ENCODE assay signal across 14 cellular contexts in genomic region chr10:43384252-43385221, GRCh38. TPM values are rescaled to one million over a fixed set of nuclear protein-coding genes. Genes with fewer than 3 reads are reported as not detected.
DNase-seq lines count a peak whose midpoint lies in the region; ATAC-seq, FAIRE-seq and TF ChIP-seq lines count a peak whose summit lies in the region.
"Had no signal": no experiment of that assay in that cellular context is flagged by ENCODE, and none has a peak within 500 bp of the region (broad histone marks: within the 10 kb centered on the region; RNA-seq: fewer than 3 reads in every experiment).

No MANE protein-coding gene starts in this region.

- POLR2A ChIA-PET in A549 (lab: Yijun Ruan, JAX): interaction anchor here (0.6 to 0.8 kb wide), 2 partner anchors 9 to 12 kb away, joined by 4 to 5 read pairs; no protein-coding TSS in a partner anchor

- TF ChIP-seq CTCF in A549 (IDR thresholded peaks at IDR 0.05) (no peak), lower leg skin (IDR thresholded peaks at IDR 0.05) (no peak)

- H3K9me3 ChIP-seq in A549: no peaks in the 10 kb centered on the region

- intact Hi-C loops in lower leg skin (cut with DNase I; ENCODE audit: low total_unique reads): no loop called here

- no peak overlapping the region for H3K4me3 ChIP-seq in A549
- H3K4me3 ChIP-seq in lower leg skin (ENCODE audit: low read depth, poor library complexity, severe bottlenecking): no peak overlapping the region

- TF ChIP-seq RAD21 in A549 (conservative IDR thresholded peaks at IDR 0.05 in 1 of 2, IDR thresholded peaks at IDR 0.05 in 1 of 2): no peak

- TF ChIP-seq POLR2A in A549 (IDR thresholded peaks at IDR 0.05; ENCODE audit: low read length) (no peak), GM12892 (IDR thresholded peaks at IDR 0.05; ENCODE audit: low read depth, low read length) (peak; percentile 78), lower leg skin (IDR thresholded peaks at IDR 0.05) (no peak)

- H3K27me3 Mint-ChIP-seq in activated T-cell treated with anti-CD3 and anti-CD28 coated beads, Interleukin-2, amount 50 U/mL, for 72 hours (ENCODE audit: low read depth): no peaks in the 10 kb centered on the region
- peaks cover 0 to 3% (median 0%) of the 10 kb centered on the region in 3 donors for H3K27me3 Mint-ChIP-seq in immature natural killer cell (ENCODE audit: low read depth in 3 of 3)

- H3K36me3 Mint-ChIP-seq in activated T-cell treated with anti-CD3 and anti-CD28 coated beads, Interleukin-2, amount 50 U/mL, for 72 hours (ENCODE audit: insufficient read depth in 2 of 2): peaks cover 14 to 27% of the 10 kb centered on the region in 2 donors
- peaks cover 10 to 28% (median 22%) of the 10 kb centered on the region in 3 donors for H3K36me3 Mint-ChIP-seq in immature natural killer cell

- peak; percentile 12 to 39; a peak in 3 of 6 replicates for ATAC-seq in A549
- no peak for ATAC-seq in activated T-cell treated with anti-CD3 and anti-CD28 coated beads, Interleukin-2, amount 50 U/mL, for 72 hours (replicated peaks in 1 of 2)
- ATAC-seq in GM21825 (IDR thresholded peaks at IDR 0.05; ENCODE audit: unreplicated experiment): no peak

- TF ChIP-seq EP300 in A549 (IDR thresholded peaks at IDR 0.05): no peak

- H3K27ac ChIP-seq in A549: peak overlapping the region; percentile 50 to 71; a peak in 4 of 6 replicates

- H3K27ac Mint-ChIP-seq in activated T-cell treated with anti-CD3 and anti-CD28 coated beads, Interleukin-2, amount 50 U/mL, for 72 hours: peak overlapping the region; percentile 47
- H3K27ac Mint-ChIP-seq in immature natural killer cell: peak overlapping the region; percentile 34 to 82 (median 60)

- 79% methylated on average over 9 of the region's 10 CpGs for WGBS in A549 (ENCODE audit: missing lambda C conversion rate)
- 85% methylated on average over 10 of the region's 10 CpGs for WGBS in lower leg skin, 2 donors

- H3K4me2 ChIP-seq in A549: peak overlapping the region; percentile 62; the same call in 1 of the 3 replicates

- FAIRE-seq in A549 (lab: Jason Lieb, UNC) (no peak), GM12892 (lab: Jason Lieb, UNC) (no peak)
- FAIRE-seq: GM18507, TTC549 had no signal

- peak in 1 of 2 experiments; percentile 21 for DNase-seq in A549 (ENCODE audit: low read depth in 1 of 2, low spot score in 1 of 2)
- no peak for DNase-seq in GM12892 (ENCODE audit: insufficient read length)
- DNase-seq in activated T-cell treated with anti-CD3 and anti-CD28 coated beads, Interleukin-2, amount 50 U/mL, for 72 hours: no peak
- DNase-seq in immature natural killer cell: no peak
- DNase-seq in NCI-H146 treated with DMSO at 0.1 percent for 48 hours (lab: John Stamatoyannopoulos, UW; ENCODE audit: unreplicated experiment): no peak
- DNase-seq in stimulated activated CD4-positive, alpha-beta T cell treated with anti-CD3 and anti-CD28 coated beads, Interleukin-2, amount 100 ng/mL, for 48 hours: no peak
- DNase-seq in lower leg skin (ENCODE audit: low spot score in 2 of 2): no peak
- DNase-seq: MV-4-11 had no signal

- peaks cover 43% of the 10 kb centered on the region for H3K4me1 Mint-ChIP-seq in activated T-cell treated with anti-CD3 and anti-CD28 coated beads, Interleukin-2, amount 50 U/mL, for 72 hours (ENCODE audit: low read depth)
- H3K4me1 Mint-ChIP-seq in immature natural killer cell: peaks cover 28 to 45% of the 10 kb centered on the region in 2 donors

- H3K9me3 Mint-ChIP-seq in activated T-cell treated with anti-CD3 and anti-CD28 coated beads, Interleukin-2, amount 50 U/mL, for 72 hours: no peaks in the 10 kb centered on the region
- no peaks in the 10 kb centered on the region for H3K9me3 Mint-ChIP-seq in immature natural killer cell

- no peak overlapping the region for H3K4me3 Mint-ChIP-seq in activated T-cell treated with anti-CD3 and anti-CD28 coated beads, Interleukin-2, amount 50 U/mL, for 72 hours
- no peak overlapping the region for H3K4me3 Mint-ChIP-seq in immature natural killer cell

- CTCF ChIA-PET in A549 (lab: Yijun Ruan, JAX): interaction anchor here (1.2 kb wide), 1 partner anchor 19 kb away, joined by 4 read pairs; no protein-coding TSS in a partner anchor

- H3K4me1 ChIP-seq in A549: peaks cover 28% of the 10 kb centered on the region

TF ChIP-seq in A549, 52 proteins besides CTCF, POLR2A, EP300 and RAD21 (continues in another document):
- TF ChIP-seq CHD4 (IDR thresholded peaks at IDR 0.05; ENCODE audit: borderline replicate concordance) (no peak), EHMT2 (IDR thresholded peaks at IDR 0.05; ENCODE audit: low read depth) (no peak), FOSB (CRISPR knock-in tag; IDR thresholded peaks at IDR 0.05) (peak; percentile 88), E2F6 (IDR thresholded peaks at IDR 0.05; ENCODE audit: borderline replicate concordance, low read depth) (no peak), ZSCAN20 (CRISPR knock-in tag; IDR thresholded peaks at IDR 0.05) (no peak), RARB (CRISPR knock-in tag; IDR thresholded peaks at IDR 0.05) (peak; percentile 36), POLR2AphosphoS2 (conservative IDR thresholded peaks at IDR 0.05; ENCODE audit: low read length) (0 out of 2 replicates have a peak, but pooled peaks have one; percentile 72), BCL3 (IDR thresholded peaks at IDR 0.05) (0 out of 3 replicates have a peak, but pooled peaks have one; percentile 51), KDM5A (IDR thresholded peaks at IDR 0.05) (no peak)

RNA-seq across cellular contexts. Expression of gene FXYD4, which starts 13.1 kb away (rescaled TPM):
- not detected in 2 replicates for polyA plus RNA-seq in A549 (2011; rRNA removed)
- polyA plus RNA-seq in A549 (2012; cell fraction: cytosol; rRNA removed): not detected in 2 replicates
- polyA plus RNA-seq in A549 (2012; cell fraction: nucleus; rRNA removed): not detected in 2 replicates
- polyA plus RNA-seq in A549 (2017; fragmentation: RNase III; extraction: RNeasy Plus Mini Kit Qiagen cat#74134 plus additional on column Dnase treatment): not detected in 3 replicates
- not detected in 2 replicates for polyA minus RNA-seq in A549 (2011; rRNA and poly(A)+ RNA removed)
- not detected for polyA plus RNA-seq in GM12892 (2012; ENCODE audit: missing spikeins)
- total RNA-seq in activated T-cell treated with anti-CD3 and anti-CD28 coated beads, Interleukin-2, amount 50 U/mL, for 72 hours: not detected
- not detected for polyA plus RNA-seq in immature natural killer cell
- total RNA-seq in lower leg skin: not detected
- total RNA-seq: H4, subcutaneous adipose tissue had no signal
- polyA plus RNA-seq: neural cell had no signal

RNA-seq across cellular contexts. Expression of gene HNRNPF, which starts 24.4 kb away (rescaled TPM):
- polyA plus RNA-seq in A549 (2011; rRNA removed) (198 and 271 TPM in 2 replicates), A549 (2017; fragmentation: RNase III; extraction: RNeasy Plus Mini Kit Qiagen cat#74134 plus additional on column Dnase treatment) (217 to 228 TPM (median 221 TPM) in 3 replicates), immature natural killer cell (100 to 1,000 TPM; 184 to 274 (median 203) TPM)
- 236 and 250 TPM in 2 replicates for polyA plus RNA-seq in A549 (2012; cell fraction: cytosol; rRNA removed)
- polyA plus RNA-seq in A549 (2012; cell fraction: nucleus; rRNA removed): 275 and 276 TPM in 2 replicates
- 220 and 241 TPM in 2 replicates for polyA minus RNA-seq in A549 (2011; rRNA and poly(A)+ RNA removed)
- 192 TPM for polyA plus RNA-seq in GM12892 (2012; ENCODE audit: missing spikeins)
- total RNA-seq in activated T-cell treated with anti-CD3 and anti-CD28 coated beads, Interleukin-2, amount 50 U/mL, for 72 hours: 100 to 1,000 TPM; 412 to 475 TPM
- 100 to 1,000 TPM; 227 to 254 (median 232) TPM for total RNA-seq in lower leg skin

RNA-seq across cellular contexts. Expression of gene ZNF487, which starts 52.4 kb away (rescaled TPM):
- polyA plus RNA-seq in A549 (2011; rRNA removed) (7.2 and 9.4 TPM in 2 replicates), A549 (2017; fragmentation: RNase III; extraction: RNeasy Plus Mini Kit Qiagen cat#74134 plus additional on column Dnase treatment) (3.7 to 4.9 TPM (median 4.3 TPM) in 3 replicates), immature natural killer cell (10 to 100 TPM in 2 of 3 donors, 1 to 10 TPM in 1; 7.7 to 15.8 (median 13.0) TPM)
- 5.9 and 6.8 TPM in 2 replicates for polyA plus RNA-seq in A549 (2012; cell fraction: cytosol; rRNA removed)
- 4.3 and 5.4 TPM in 2 replicates for polyA plus RNA-seq in A549 (2012; cell fraction: nucleus; rRNA removed)
- polyA minus RNA-seq in A549 (2011; rRNA and poly(A)+ RNA removed): 3.0 and 4.7 TPM in 2 replicates
- polyA plus RNA-seq in GM12892 (2012; ENCODE audit: missing spikeins): 0.70 TPM
- total RNA-seq in activated T-cell treated with anti-CD3 and anti-CD28 coated beads, Interleukin-2, amount 50 U/mL, for 72 hours: 1 to 10 TPM; 2.9 to 3.6 TPM
- 1 to 10 TPM; 2.9 to 7.2 (median 3.7) TPM for total RNA-seq in lower leg skin

Comparison
In these comparisons a context has a peak if more than half of its experiments do, and no peak if none do; other contexts are left out.
1. ATAC-seq: peak in A549 (2 of 2); none in activated T-cell treated with anti-CD3 and anti-CD28 coated beads, Interleukin-2, amount 50 U/mL, for 72 hours (0 of 2) and GM21825 (single experiment).